8 cellular contexts compared by ENCODE assay signal in the genomic region with DNA sequence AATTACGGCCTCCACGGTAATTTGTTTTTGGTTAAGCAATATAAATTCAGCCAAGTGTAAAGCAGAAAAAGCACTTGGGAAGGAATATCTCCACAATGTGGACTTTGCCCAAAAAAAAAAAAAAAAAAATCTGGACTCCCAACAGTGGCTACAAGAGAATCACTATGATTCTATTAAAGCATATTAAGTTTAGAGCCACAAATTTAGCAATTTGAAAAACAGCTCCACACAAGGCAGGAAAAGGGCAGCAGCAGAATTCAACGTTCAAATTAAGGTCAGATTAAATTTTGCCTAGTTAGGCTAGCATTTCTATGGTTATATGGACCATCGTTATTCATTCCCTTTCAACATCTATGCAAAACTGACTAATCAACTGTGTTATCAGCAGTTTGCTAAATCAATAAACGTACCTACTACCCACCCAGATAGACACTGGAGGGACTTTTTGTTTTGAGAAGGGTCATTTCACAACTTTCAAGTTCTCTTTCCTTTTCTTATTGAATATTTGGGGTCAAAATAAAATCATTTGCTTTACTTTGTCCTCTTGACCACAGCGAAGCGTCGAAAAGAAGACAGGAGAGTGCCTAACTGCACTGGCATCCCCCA. TPM values are rescaled to one million over a fixed set of nuclear protein-coding genes. Genes with fewer than 3 reads are reported as not detected.
DNase-seq lines count a peak whose midpoint lies in the region; ATAC-seq, FAIRE-seq and TF ChIP-seq lines count a peak whose summit lies in the region.

No MANE protein-coding gene starts in this region.

- no peaks in the 10 kb centered on the region for H3K27me3 Mint-ChIP-seq in activated CD8-positive, alpha-beta T cell treated with anti-CD3 and anti-CD28 coated beads, Interleukin-2, amount 10 ng/mL, durations not matched to agents 7 days and 5 days (ENCODE audit: low read depth)

- FAIRE-seq in HepG2 (lab: Jason Lieb, UNC) = no peak

- peak overlapping the region; percentile 94 for H3K4me2 ChIP-seq in HepG2 (ENCODE audit: low read depth, low read length)

- H3K36me3 Mint-ChIP-seq in activated CD8-positive, alpha-beta T cell treated with anti-CD3 and anti-CD28 coated beads, Interleukin-2, amount 10 ng/mL, durations not matched to agents 7 days and 5 days (ENCODE audit: low read depth) = peaks cover 41% of the 10 kb centered on the region

- peaks cover 8% of the 10 kb centered on the region for H3K9me3 Mint-ChIP-seq in activated CD8-positive, alpha-beta T cell treated with anti-CD3 and anti-CD28 coated beads, Interleukin-2, amount 10 ng/mL, durations not matched to agents 7 days and 5 days (ENCODE audit: insufficient read depth)

- H3K27ac ChIP-seq in HepG2 (ENCODE audit: extremely low read length, insufficient read depth, low read length) = no peak overlapping the region
- peak overlapping the region; percentile 97 for H3K27ac ChIP-seq in upper lobe of right lung

- TSS peak; percentile 52 for BruUV-seq in HepG2 (replicated peaks; lab: Mats Ljungman, UMichigan)

- H3K27me3 ChIP-seq in HepG2 (ENCODE audit: control insufficient read depth in 1 of 2, insufficient read depth in 2 of 2, low read length in 2 of 2) (no peaks in the 10 kb centered on the region; a peak in 1 of 5 replicates), upper lobe of right lung (no peaks in the 10 kb centered on the region)

- CTCF ChIA-PET in activated CD8-positive, alpha-beta T cell treated with anti-CD3 and anti-CD28 coated beads, Interleukin-2, amount 10 ng/mL, durations not matched to agents 7 days and 5 days (lab: Charles Lee) = interaction anchor here (2.5 kb wide), 1 partner anchor 176 kb away, joined by 9 read pairs; no protein-coding TSS in a partner anchor
- CTCF ChIA-PET in HepG2 (lab: Yijun Ruan, JAX; ENCODE audit: low intra/inter-chr PET ratio, low total read pairs) = no interaction called here

- no peak overlapping the region for H2AFZ ChIP-seq in HepG2 (ENCODE audit: low read length)

- H3K4me3 ChIP-seq in HepG2 (replicated peaks in 1 of 3; ENCODE audit: insufficient read depth in 1 of 3, low read depth in 2 of 3, low read length in 3 of 3) (peak overlapping the region; percentile 77 to 99 (median 89)), upper lobe of right lung (peak overlapping the region; percentile 96)

- no peak for TF ChIP-seq EP300 in HepG2 (IDR thresholded peaks at IDR 0.05; ENCODE audit: low read depth in 2 of 2, low read length in 2 of 2)
- no peak for TF ChIP-seq EP300 in HepG2 (CRISPR knock-in tag; IDR thresholded peaks at IDR 0.05; ENCODE audit: borderline replicate concordance)

- H3K36me3 ChIP-seq in HepG2 (replicated peaks in 1 of 2; ENCODE audit: control insufficient read depth in 1 of 2, insufficient read depth in 2 of 2, low read length in 2 of 2) (peaks cover 0 to 13% of the 10 kb centered on the region in 2 experiments; a peak in 2 of 5 replicates), upper lobe of right lung (peaks cover 23% of the 10 kb centered on the region)

- TF ChIP-seq RAD21 in HepG2 (CRISPR knock-in tag; IDR thresholded peaks at IDR 0.05) = no peak

- no peak for TF ChIP-seq POLR2A in HepG2 (IDR thresholded peaks at IDR 0.05; ENCODE audit: insufficient read depth in 1 of 2, low read depth in 2 of 2, low read length in 2 of 2)

- peak overlapping the region; percentile 88 for H3K4me3 Mint-ChIP-seq in activated CD8-positive, alpha-beta T cell treated with anti-CD3 and anti-CD28 coated beads, Interleukin-2, amount 10 ng/mL, durations not matched to agents 7 days and 5 days

- intact Hi-C loops in HepG2 (cut with micrococcal nuclease; ENCODE audit: unreplicated experiment) (loop anchor here (1.0 to 10.0 kb wide), 2 partner anchors 327 to 1071 kb away; no protein-coding TSS in a partner anchor), upper lobe of right lung (cut with DNase I) (no loop called here)

- whole genome bisulfite sequencing in HepG2 (ENCODE audit: low lambda C conversion rate) = 12% methylated on average over 8 of the region's 8 CpGs

- peaks cover 20% of the 10 kb centered on the region for H3K79me2 ChIP-seq in HepG2 (ENCODE audit: insufficient read depth, low read length)

- peak overlapping the region; percentile 43; the same call in 1 of the 2 replicates for H3K9ac ChIP-seq in HepG2 (ENCODE audit: insufficient read depth, low read depth, low read length)

- H3K9me3 ChIP-seq in HepG2 (ENCODE audit: low read length) (no peaks in the 10 kb centered on the region), upper lobe of right lung (no peaks in the 10 kb centered on the region)

- POLR2A ChIA-PET in activated CD8-positive, alpha-beta T cell treated with anti-CD3 and anti-CD28 coated beads, Interleukin-2, amount 10 ng/mL, durations not matched to agents 7 days and 5 days (lab: Charles Lee) = interaction anchor here (0.6 to 1.7 kb wide), 7 partner anchors 11 to 562 kb away, joined by 3 to 25 read pairs (median 3); partner anchors contain the start of gene ASF1A
- POLR2A ChIA-PET in HepG2 (lab: Yijun Ruan, JAX) = interaction anchor here (1.5 to 2.0 kb wide), 3 partner anchors 11 to 40 kb away, joined by 5 to 12 read pairs (median 10); partner anchors contain the start of gene ASF1A

- DNase-seq in activated CD8-positive, alpha-beta T cell treated with anti-CD3 and anti-CD28 coated beads, Interleukin-2, amount 10 ng/mL, durations not matched to agents 7 days and 5 days = no peak
- DNase-seq in HepG2 (ENCODE audit: low spot score) (no peak), upper lobe of right lung (no peak), LoVo (ENCODE audit: low spot score) (no peak), GM13976 (ENCODE audit: low spot score) (no peak), NCI-H748 (lab: John Stamatoyannopoulos, UW; ENCODE audit: unreplicated experiment) (no peak)

- peaks cover 31% of the 10 kb centered on the region for H3K4me1 ChIP-seq in HepG2 (ENCODE audit: insufficient read depth, low read length)
- H3K4me1 ChIP-seq in upper lobe of right lung = peaks cover 4% of the 10 kb centered on the region

- no peaks in the 10 kb centered on the region; the same call in 1 of the 2 replicates for H4K20me1 ChIP-seq in HepG2 (ENCODE audit: insufficient read depth, low read length)

- peaks cover 24% of the 10 kb centered on the region for H3K4me1 Mint-ChIP-seq in activated CD8-positive, alpha-beta T cell treated with anti-CD3 and anti-CD28 coated beads, Interleukin-2, amount 10 ng/mL, durations not matched to agents 7 days and 5 days (ENCODE audit: low read depth)

- no peak for TF ChIP-seq CTCF in HepG2 (CRISPR knock-in tag; IDR thresholded peaks at IDR 0.05)
- TF ChIP-seq CTCF in upper lobe of right lung (IDR thresholded peaks at IDR 0.05) = no peak
- TF ChIP-seq CTCF in GM13976 (IDR thresholded peaks at IDR 0.05; ENCODE audit: borderline replicate concordance, control extremely low read depth, extremely low read depth, insufficient read depth, missing control alignments) = no peak

- in situ Hi-C loops in HepG2 (cut with HindIII; ENCODE audit: extremely low pct_ligation_motif_present, low pct_unique_long_range_greater_than_20kb) = no loop called here
- in situ Hi-C loops in GM13976 (cut with MboI; ENCODE audit: low sequenced_read_pairs, unreplicated experiment) = no loop called here

- H3K27ac Mint-ChIP-seq in activated CD8-positive, alpha-beta T cell treated with anti-CD3 and anti-CD28 coated beads, Interleukin-2, amount 10 ng/mL, durations not matched to agents 7 days and 5 days = peak overlapping the region; percentile 90

- ATAC-seq in GM18502 (IDR thresholded peaks at IDR 0.05; ENCODE audit: poor library complexity, unreplicated experiment) (peak; percentile 4), HG02588 (IDR thresholded peaks at IDR 0.05; ENCODE audit: unreplicated experiment) (peak; percentile 0), HepG2 (no peak), upper lobe of right lung (no peak)
- ATAC-seq in activated CD8-positive, alpha-beta T cell treated with anti-CD3 and anti-CD28 coated beads, Interleukin-2, amount 10 ng/mL, durations not matched to agents 7 days and 5 days = no peak

RNA-seq across cellular contexts. Expression of gene MCM9, which starts 1.0 kb away (rescaled TPM):
- 10 to 100 TPM; 18.1 to 18.8 TPM for total RNA-seq in activated CD8-positive, alpha-beta T cell treated with anti-CD3 and anti-CD28 coated beads, Interleukin-2, amount 10 ng/mL, durations not matched to agents 7 days and 5 days
- total RNA-seq in HepG2 (2016; rRNA removed; fragmentation: Illumina TruSeq; extraction: Trizol) (11.6 and 17.2 TPM in 2 replicates), upper lobe of right lung (19.5 TPM)
- total RNA-seq in HepG2 (2016; cell fraction: cytosol; rRNA removed; fragmentation: Illumina TruSeq; extraction: Trizol; ENCODE audit: low read depth) = 2.7 and 2.9 TPM in 2 replicates
- total RNA-seq in HepG2 (2016; cell fraction: insoluble cytoplasmic fraction; rRNA removed; fragmentation: Illumina TruSeq; extraction: Trizol) = 10.8 and 16.0 TPM in 2 replicates
- 5.0 TPM in 2 replicates for total RNA-seq in HepG2 (2016; cell fraction: membrane; rRNA removed; fragmentation: Illumina TruSeq; extraction: Trizol)
- 37.0 and 37.6 TPM in 2 replicates for total RNA-seq in HepG2 (2016; cell fraction: nucleus; rRNA removed; fragmentation: Illumina TruSeq; extraction: Trizol)
- polyA plus RNA-seq in HepG2 (2011; rRNA removed) = 3.3 and 3.8 TPM in 2 replicates
- polyA plus RNA-seq in HepG2 (2011; cell fraction: cytosol; rRNA removed) = 1.4 and 1.7 TPM in 2 replicates
- 10.2 and 12.2 TPM in 2 replicates for polyA plus RNA-seq in HepG2 (2011; cell fraction: nucleus; rRNA removed)
- 6.7 and 8.7 TPM in 2 replicates for polyA plus RNA-seq in HepG2 (2012)
- 0.57 and 0.58 TPM in 2 replicates for polyA plus RNA-seq in HepG2 (2016; cell fraction: cytosol; fragmentation: Illumina TruSeq; extraction: Trizol; ENCODE audit: low read depth)
- polyA plus RNA-seq in HepG2 (2016; cell fraction: insoluble cytoplasmic fraction; fragmentation: Illumina TruSeq; extraction: Trizol; ENCODE audit: low read depth) = 5.1 and 5.7 TPM in 2 replicates
- polyA plus RNA-seq in HepG2 (2016; cell fraction: membrane; fragmentation: Illumina TruSeq; extraction: Trizol; ENCODE audit: low read depth) = 1.4 TPM in 2 replicates
- polyA plus RNA-seq in HepG2 (2016; cell fraction: nucleus; fragmentation: Illumina TruSeq; extraction: Trizol; ENCODE audit: insufficient read depth, low read depth) = 24.3 and 25.6 TPM in 2 replicates
- polyA minus RNA-seq in HepG2 (2011; rRNA and poly(A)+ RNA removed; ENCODE audit: low replicate concordance) = 7.4 and 13.2 TPM in 2 replicates
- 4.0 and 5.6 TPM in 2 replicates for polyA minus RNA-seq in HepG2 (2011; cell fraction: cytosol; rRNA and poly(A)+ RNA removed)
- polyA minus RNA-seq in HepG2 (2011; cell fraction: nucleus; rRNA and poly(A)+ RNA removed) = 53.5 and 55.6 TPM in 2 replicates

RNA-seq across cellular contexts. Expression of gene ASF1A, which starts 40.0 kb away (rescaled TPM):
- total RNA-seq in activated CD8-positive, alpha-beta T cell treated with anti-CD3 and anti-CD28 coated beads, Interleukin-2, amount 10 ng/mL, durations not matched to agents 7 days and 5 days = 10 to 100 TPM; 49.4 to 51.1 TPM
- 49.9 and 85.2 TPM in 2 replicates for total RNA-seq in HepG2 (2016; rRNA removed; fragmentation: Illumina TruSeq; extraction: Trizol)
- total RNA-seq in HepG2 (2016; cell fraction: cytosol; rRNA removed; fragmentation: Illumina TruSeq; extraction: Trizol; ENCODE audit: low read depth) = 17.0 and 17.9 TPM in 2 replicates
- 54.7 and 88.6 TPM in 2 replicates for total RNA-seq in HepG2 (2016; cell fraction: insoluble cytoplasmic fraction; rRNA removed; fragmentation: Illumina TruSeq; extraction: Trizol)
- 30.4 and 36.4 TPM in 2 replicates for total RNA-seq in HepG2 (2016; cell fraction: membrane; rRNA removed; fragmentation: Illumina TruSeq; extraction: Trizol)
- total RNA-seq in HepG2 (2016; cell fraction: nucleus; rRNA removed; fragmentation: Illumina TruSeq; extraction: Trizol) = 29.6 and 32.2 TPM in 2 replicates
- polyA plus RNA-seq in HepG2 (2011; rRNA removed) = 10.3 and 14.5 TPM in 2 replicates
- 7.0 and 7.5 TPM in 2 replicates for polyA plus RNA-seq in HepG2 (2011; cell fraction: cytosol; rRNA removed)
- 4.1 and 5.1 TPM in 2 replicates for polyA plus RNA-seq in HepG2 (2011; cell fraction: nucleus; rRNA removed)
- 19.9 and 21.0 TPM in 2 replicates for polyA plus RNA-seq in HepG2 (2012)
- 7.8 and 9.6 TPM in 2 replicates for polyA plus RNA-seq in HepG2 (2016; cell fraction: cytosol; fragmentation: Illumina TruSeq; extraction: Trizol; ENCODE audit: low read depth)
- 78.3 and 79.2 TPM in 2 replicates for polyA plus RNA-seq in HepG2 (2016; cell fraction: insoluble cytoplasmic fraction; fragmentation: Illumina TruSeq; extraction: Trizol; ENCODE audit: low read depth)
- polyA plus RNA-seq in HepG2 (2016; cell fraction: membrane; fragmentation: Illumina TruSeq; extraction: Trizol; ENCODE audit: low read depth) = 15.4 and 16.4 TPM in 2 replicates
- 33.6 and 34.4 TPM in 2 replicates for polyA plus RNA-seq in HepG2 (2016; cell fraction: nucleus; fragmentation: Illumina TruSeq; extraction: Trizol; ENCODE audit: insufficient read depth, low read depth)
- polyA minus RNA-seq in HepG2 (2011; rRNA and poly(A)+ RNA removed; ENCODE audit: low replicate concordance) = 7.9 and 11.6 TPM in 2 replicates
- polyA minus RNA-seq in HepG2 (2011; cell fraction: cytosol; rRNA and poly(A)+ RNA removed) = 10.0 and 11.0 TPM in 2 replicates
- polyA minus RNA-seq in HepG2 (2011; cell fraction: nucleus; rRNA and poly(A)+ RNA removed) = 17.8 and 22.7 TPM in 2 replicates
- 22.9 TPM for total RNA-seq in upper lobe of right lung

Comparison
In these comparisons a context has a peak if more than half of its experiments do, and no peak if none do; other contexts are left out.
1. ATAC-seq: peak in GM18502 (single experiment) and HG02588 (single experiment); none in activated CD8-positive, alpha-beta T cell treated with anti-CD3 and anti-CD28 coated beads, Interleukin-2, amount 10 ng/mL, durations not matched to agents 7 days and 5 days (single experiment), HepG2 (single experiment) and upper lobe of right lung (single experiment).